Comparison of ENCODE assay signal across 12 cellular contexts in the genomic region with DNA sequence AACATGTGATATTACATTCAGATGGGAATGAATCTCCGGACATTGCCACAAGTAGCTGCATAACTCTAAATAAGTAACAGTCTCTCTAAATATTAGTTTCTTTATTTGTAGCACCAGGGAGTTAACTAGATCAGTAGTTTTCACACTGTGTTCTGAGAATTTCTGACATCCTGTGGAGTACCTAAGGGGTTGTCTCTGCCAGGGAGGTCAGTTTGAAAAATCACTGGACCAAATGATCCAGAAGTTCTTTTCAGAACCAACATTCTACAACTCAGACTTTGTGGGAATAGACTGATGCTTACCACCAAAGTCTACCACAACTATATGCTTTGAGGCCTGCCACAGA. TPM values are rescaled to one million over a fixed set of nuclear protein-coding genes. Genes with fewer than 3 reads are reported as not detected.
DNase-seq lines count a peak whose midpoint lies in the region; ATAC-seq and TF ChIP-seq lines count a peak whose summit lies in the region.
"Had no signal": no experiment of that assay in that cellular context is flagged by ENCODE, and none has a peak within 500 bp of the region (broad histone marks: within the 10 kb centered on the region; RNA-seq: fewer than 3 reads in every experiment).

No MANE protein-coding gene starts in this region.

- TF ChIP-seq CTCF in OCI-LY7 (conservative IDR thresholded peaks at IDR 0.05; ENCODE audit: low read length) (no peak), tibial artery (IDR thresholded peaks at IDR 0.05) (no peak)

- no peaks in the 10 kb centered on the region for H3K27me3 ChIP-seq in tibial artery
- H3K27me3 ChIP-seq: adrenal gland had no signal

- no peak overlapping the region for H3K4me3 ChIP-seq in OCI-LY7 (ENCODE audit: low read depth, low read length, poor library complexity, severe bottlenecking)
- no peak overlapping the region for H3K4me3 ChIP-seq in tibial artery
- H3K4me3 ChIP-seq: adrenal gland had no signal

- peak overlapping the region; percentile 24 for H3K27ac ChIP-seq in OCI-LY7 (ENCODE audit: low read depth, low read length, poor library complexity, severe bottlenecking)
- H3K27ac ChIP-seq in tibial artery: no peak overlapping the region
- H3K27ac ChIP-seq: adrenal gland had no signal

- POLR2A ChIA-PET in OCI-LY7 (lab: Charles Lee): interaction anchor here (0.5 to 1.6 kb wide), 7 partner anchors 11 to 64 kb away, joined by 3 to 12 read pairs (median 5); partner anchors contain the start of gene CD86

- H3K4me2 ChIP-seq in OCI-LY7 (ENCODE audit: low read length): peak overlapping the region; percentile 38

- in situ Hi-C loops in KBM-7 (cut with MboI; ENCODE audit: low pct_unique_long_range_greater_than_20kb, low sequenced_read_pairs): no loop called here

- H2AFZ ChIP-seq in OCI-LY7 (ENCODE audit: low read length): peak overlapping the region; percentile 81

- intact Hi-C loops in OCI-LY7 (cut with micrococcal nuclease; ENCODE audit: unreplicated experiment) (no loop called here), tibial artery (cut with DNase I; ENCODE audit: low total_unique reads) (no loop called here)

- no TSS peak for BruUV-seq in OCI-LY7 (replicated peaks; lab: Mats Ljungman, UMichigan)

- no peaks in the 10 kb centered on the region for H3K9me2 ChIP-seq in OCI-LY7 (ENCODE audit: insufficient read depth, low read length)

- H4K20me1 ChIP-seq in OCI-LY7 (ENCODE audit: insufficient read depth, low read length): no peaks in the 10 kb centered on the region

- peaks cover 32% of the 10 kb centered on the region; the same call in 1 of the 2 replicates for H3K36me3 ChIP-seq in OCI-LY7 (ENCODE audit: insufficient read depth, low read length)
- no peaks in the 10 kb centered on the region for H3K36me3 ChIP-seq in tibial artery
- H3K36me3 ChIP-seq: adrenal gland, BE2C had no signal

- no peaks in the 10 kb centered on the region for H3K79me2 ChIP-seq in OCI-LY7 (ENCODE audit: insufficient read depth, low read depth, low read length)

- ATAC-seq in GM18498 (IDR thresholded peaks at IDR 0.05; ENCODE audit: unreplicated experiment) (peak; percentile 36), GM21367 (IDR thresholded peaks at IDR 0.05; ENCODE audit: unreplicated experiment) (peak; percentile 31), HG02981 (IDR thresholded peaks at IDR 0.05; ENCODE audit: unreplicated experiment) (peak; percentile 43), HG03469 (IDR thresholded peaks at IDR 0.05; ENCODE audit: unreplicated experiment) (no peak)

- H3K9me3 ChIP-seq in OCI-LY7 (ENCODE audit: low read length) (peaks cover 31% of the 10 kb centered on the region; the same call in 1 of the 2 replicates), tibial artery (no peaks in the 10 kb centered on the region)
- H3K9me3 ChIP-seq: adrenal gland, BE2C had no signal

- DNase-seq in OCI-LY7 (ENCODE audit: low spot score): no peak
- DNase-seq in tibial artery: no peak
- DNase-seq in DMS79 (lab: John Stamatoyannopoulos, UW): no peak
- no peak for DNase-seq in KBM-7
- DNase-seq: activated CD4-positive, alpha-beta T cell treated with anti-CD3 and anti-CD28 coated beads for 1 hour; adrenal gland; BE2C; NCI-H1417 treated with DMSO at 0.1 percent for 48 hours had no signal

- H3K4me1 ChIP-seq in OCI-LY7 (ENCODE audit: insufficient read depth, low read length, poor library complexity, severe bottlenecking) (peaks cover 23% of the 10 kb centered on the region), tibial artery (no peaks in the 10 kb centered on the region)
- H3K4me1 ChIP-seq: adrenal gland, BE2C had no signal

- CTCF ChIA-PET in OCI-LY7 (lab: Charles Lee; ENCODE audit: unreplicated experiment): interaction anchor here (1.0 to 1.2 kb wide), 2 partner anchors 10 to 36 kb away, joined by 3 to 5 read pairs; no protein-coding TSS in a partner anchor

RNA-seq across cellular contexts. Expression of gene ILDR1, which starts 9.0 kb away (rescaled TPM):
- 1.1 and 2.4 TPM in 2 replicates for total RNA-seq in OCI-LY7 (2014; rRNA removed; shearing (Covaris generic))
- 2.5 and 2.6 TPM in 2 replicates for total RNA-seq in OCI-LY7 (2022)

RNA-seq across cellular contexts. Expression of gene CD86, which starts 24.1 kb away (rescaled TPM):
- 10.8 and 13.5 TPM in 2 replicates for total RNA-seq in OCI-LY7 (2014; rRNA removed; shearing (Covaris generic))
- 18.9 and 22.2 TPM in 2 replicates for total RNA-seq in OCI-LY7 (2022)
